8 cellular contexts compared by ENCODE assay signal in the genomic region with DNA sequence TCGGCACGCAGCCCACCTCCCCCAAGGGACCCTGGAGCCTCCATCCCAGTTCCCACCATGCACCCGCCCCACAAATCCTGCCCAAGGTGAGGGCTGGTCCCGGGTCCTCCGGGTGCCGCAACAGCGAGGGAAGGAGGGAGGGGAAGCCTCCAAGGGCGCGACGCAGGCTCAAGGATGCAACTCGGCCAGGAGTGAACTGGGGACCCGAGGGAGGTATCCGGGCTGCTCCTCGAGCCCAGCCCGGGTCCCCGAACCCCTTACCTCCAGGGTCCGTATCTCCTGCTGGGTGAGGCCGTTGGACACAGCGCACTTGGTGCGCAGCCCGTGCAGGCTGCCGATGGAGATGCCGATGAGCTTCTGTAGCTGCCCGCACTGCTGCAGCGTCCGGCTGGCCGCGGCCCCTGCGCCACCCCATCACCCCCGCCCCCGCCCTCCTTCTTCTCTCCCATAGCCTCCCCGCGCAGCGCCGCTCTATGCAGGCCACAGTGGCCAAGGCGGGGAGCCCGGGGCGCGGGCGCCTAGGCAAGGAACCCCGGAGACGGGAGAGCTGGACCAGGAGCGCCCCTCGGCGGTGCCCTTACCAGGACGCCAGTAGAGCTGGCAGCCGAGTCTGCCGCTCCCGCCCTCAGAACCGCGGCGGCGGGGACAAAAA.
A peak's percentile ranks its signal among the peaks of the same experiment; 100 is the strongest.
DNase-seq lines count a peak whose midpoint lies in the region; ATAC-seq and TF ChIP-seq lines count a peak whose summit lies in the region.

No MANE protein-coding gene starts in this region.

- H3K27me3 ChIP-seq in fibroblast of lung (ENCODE audit: control insufficient read depth, insufficient read depth, low read length) (peaks cover 10% of the 10 kb centered on the region), osteoblast (ENCODE audit: insufficient read depth, low read length) (peaks cover 27% of the 10 kb centered on the region)

- DNase-seq in ELR (ENCODE audit: low read depth): peak; percentile 19
- peak; percentile 9 to 37 for DNase-seq in NCI-H1930 (lab: John Stamatoyannopoulos, UW)
- peak in 1 of 2 donors; percentile 13 for DNase-seq in fibroblast of lung (ENCODE audit: low read depth in 2 of 2)
- peak; percentile 27 for DNase-seq in osteoblast (ENCODE audit: insufficient read length, low spot score, missing footprints)
- DNase-seq in SW480 (ENCODE audit: low spot score): no peak
- no peak for DNase-seq in activated CD4-positive, alpha-beta memory T cell treated with anti-CD3 and anti-CD28 coated beads, Interleukin-2, amount 10 ng/mL, durations not matched to agents 7 days and 5 days
- DNase-seq in NCI-H2029 treated with DMSO at 0.1 percent for 48 hours (lab: John Stamatoyannopoulos, UW): no peak

- H3K4me2 ChIP-seq in fibroblast of lung (ENCODE audit: extremely low read depth, insufficient read depth, low read length) (peak overlapping the region; percentile 35), osteoblast (ENCODE audit: insufficient read depth, low read length) (peak overlapping the region; percentile 70)

- H3K4me3 Mint-ChIP-seq in activated CD4-positive, alpha-beta memory T cell treated with anti-CD3 and anti-CD28 coated beads, Interleukin-2, amount 10 ng/mL, durations not matched to agents 7 days and 5 days: no peak overlapping the region

- no peaks in the 10 kb centered on the region for H3K4me1 Mint-ChIP-seq in activated CD4-positive, alpha-beta memory T cell treated with anti-CD3 and anti-CD28 coated beads, Interleukin-2, amount 10 ng/mL, durations not matched to agents 7 days and 5 days

- H3K27ac ChIP-seq in fibroblast of lung (ENCODE audit: insufficient read depth, low read length): no peak overlapping the region
- no peak overlapping the region for H3K27ac ChIP-seq in osteoblast (ENCODE audit: low read depth, low read length)

- no peaks in the 10 kb centered on the region for H3K79me2 ChIP-seq in fibroblast of lung (ENCODE audit: control insufficient read depth, insufficient read depth, low read length)
- no peaks in the 10 kb centered on the region for H3K79me2 ChIP-seq in osteoblast (ENCODE audit: insufficient read depth, low read length)

- H3K9me3 ChIP-seq in fibroblast of lung (ENCODE audit: control insufficient read depth, insufficient read depth, low read depth, low read length) (no peaks in the 10 kb centered on the region), osteoblast (ENCODE audit: low read depth, low read length) (no peaks in the 10 kb centered on the region)

- no peaks in the 10 kb centered on the region for H3K36me3 Mint-ChIP-seq in activated CD4-positive, alpha-beta memory T cell treated with anti-CD3 and anti-CD28 coated beads, Interleukin-2, amount 10 ng/mL, durations not matched to agents 7 days and 5 days (ENCODE audit: low read depth)

- TF ChIP-seq CTCF in fibroblast of lung (conservative IDR thresholded peaks at IDR 0.05 in 1 of 2, IDR thresholded peaks at IDR 0.05 in 1 of 2; ENCODE audit: low read depth in 1 of 2, low read length in 2 of 2) (no peak), osteoblast (IDR thresholded peaks at IDR 0.05; ENCODE audit: extremely low read depth, low read depth, low read length) (no peak)

- H4K20me1 ChIP-seq in fibroblast of lung (ENCODE audit: control insufficient read depth, extremely low read depth, insufficient read depth, low read length) (no peaks in the 10 kb centered on the region), osteoblast (ENCODE audit: insufficient read depth, low read length) (no peaks in the 10 kb centered on the region)

- peaks cover 26% of the 10 kb centered on the region for H3K27me3 Mint-ChIP-seq in activated CD4-positive, alpha-beta memory T cell treated with anti-CD3 and anti-CD28 coated beads, Interleukin-2, amount 10 ng/mL, durations not matched to agents 7 days and 5 days

- H3K4me1 ChIP-seq in fibroblast of lung (ENCODE audit: control insufficient read depth, extremely low read depth, insufficient read depth, low read length): no peaks in the 10 kb centered on the region
- H3K4me1 ChIP-seq in osteoblast (ENCODE audit: insufficient read depth, low read length): no peaks in the 10 kb centered on the region

- H3K9ac ChIP-seq in fibroblast of lung (ENCODE audit: insufficient read depth, low read length): no peak overlapping the region

- no peak overlapping the region for H3K27ac Mint-ChIP-seq in activated CD4-positive, alpha-beta memory T cell treated with anti-CD3 and anti-CD28 coated beads, Interleukin-2, amount 10 ng/mL, durations not matched to agents 7 days and 5 days

- no peak for ATAC-seq in HG03095 (IDR thresholded peaks at IDR 0.05; ENCODE audit: unreplicated experiment)

- no peaks in the 10 kb centered on the region for H3K9me3 Mint-ChIP-seq in activated CD4-positive, alpha-beta memory T cell treated with anti-CD3 and anti-CD28 coated beads, Interleukin-2, amount 10 ng/mL, durations not matched to agents 7 days and 5 days

- CTCF ChIA-PET in activated CD4-positive, alpha-beta memory T cell treated with anti-CD3 and anti-CD28 coated beads, Interleukin-2, amount 10 ng/mL, durations not matched to agents 7 days and 5 days (lab: Charles Lee): no interaction called here

- H3K4me3 ChIP-seq in fibroblast of lung (replicated peaks in 1 of 4; ENCODE audit: control extremely low read depth in 1 of 4, insufficient read depth in 1 of 4, low read depth in 3 of 4, low read length in 4 of 4) (peak overlapping the region in 2 of 4 experiments; percentile 19 to 54), osteoblast (ENCODE audit: insufficient read depth, low read length) (peak overlapping the region; percentile 62)

- no peak overlapping the region for H2AFZ ChIP-seq in fibroblast of lung (ENCODE audit: low read length)
- no peak overlapping the region for H2AFZ ChIP-seq in osteoblast (ENCODE audit: low read length)

- H3K36me3 ChIP-seq in fibroblast of lung (ENCODE audit: control insufficient read depth, insufficient read depth, low read length) (no peaks in the 10 kb centered on the region), osteoblast (ENCODE audit: insufficient read depth, low read length) (no peaks in the 10 kb centered on the region)

- POLR2A ChIA-PET in activated CD4-positive, alpha-beta memory T cell treated with anti-CD3 and anti-CD28 coated beads, Interleukin-2, amount 10 ng/mL, durations not matched to agents 7 days and 5 days (lab: Charles Lee): no interaction called here

Comparison
In these comparisons a context has a peak if more than half of its experiments do, and no peak if none do; other contexts are left out.
1. DNase-seq: peak in ELR (single experiment), NCI-H1930 (2 of 2) and osteoblast (single experiment); none in SW480 (single experiment), activated CD4-positive, alpha-beta memory T cell treated with anti-CD3 and anti-CD28 coated beads, Interleukin-2, amount 10 ng/mL, durations not matched to agents 7 days and 5 days (single experiment) and NCI-H2029 treated with DMSO at 0.1 percent for 48 hours (single experiment).